9 cellular contexts compared by ENCODE assay signal in the genomic region with DNA sequence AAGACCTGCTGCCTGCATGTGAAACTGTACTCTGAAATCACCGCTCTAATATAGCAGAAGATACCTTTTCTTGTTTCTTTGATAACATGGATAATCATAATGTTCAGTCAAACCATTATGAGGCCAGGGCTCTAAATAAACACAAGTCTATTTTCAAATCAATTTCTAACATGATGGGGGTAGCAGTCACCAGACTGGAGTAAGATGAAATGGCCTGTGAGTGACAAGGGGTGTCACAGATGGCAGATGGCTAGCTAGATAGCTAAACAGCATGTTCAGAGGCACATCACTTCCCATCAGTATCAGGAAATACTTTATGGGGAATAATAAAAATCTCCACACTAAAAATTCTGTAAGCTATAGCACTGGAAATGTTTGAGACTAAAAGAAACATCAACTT. TPM values are rescaled to one million over a fixed set of nuclear protein-coding genes. Genes with fewer than 3 reads are reported as not detected.
DNase-seq lines count a peak whose midpoint lies in the region; ATAC-seq and TF ChIP-seq lines count a peak whose summit lies in the region.
"Had no signal": no experiment of that assay in that cellular context is flagged by ENCODE, and none has a peak within 500 bp of the region (broad histone marks: within the 10 kb centered on the region; RNA-seq: fewer than 3 reads in every experiment).

No MANE protein-coding gene starts in this region.

- H3K27me3 ChIP-seq in Loucy (ENCODE audit: insufficient read depth, low read length, poor library complexity, severe bottlenecking) = no peaks in the 10 kb centered on the region
- no peaks in the 10 kb centered on the region for H3K27me3 ChIP-seq in skeletal muscle satellite cell (ENCODE audit: control insufficient read depth, insufficient read depth, low read length)
- H3K27me3 ChIP-seq: heart left ventricle had no signal

- H2AFZ ChIP-seq in Loucy (ENCODE audit: low read length) = no peak overlapping the region

- H3K9me2 ChIP-seq in Loucy (replicated peaks; ENCODE audit: low read depth, low read length) = no peaks in the 10 kb centered on the region

- H3K36me3 ChIP-seq in Loucy (ENCODE audit: insufficient read depth, low read length) (no peaks in the 10 kb centered on the region), skeletal muscle satellite cell (ENCODE audit: insufficient read depth, low read length) (no peaks in the 10 kb centered on the region)
- H3K36me3 ChIP-seq: heart left ventricle had no signal

- H3K9ac ChIP-seq in Loucy (ENCODE audit: low read depth, low read length, poor library complexity, severe bottlenecking) (no peak overlapping the region), skeletal muscle satellite cell (ENCODE audit: low read depth, low read length) (no peak overlapping the region)

- H3K9me3 ChIP-seq in Loucy (ENCODE audit: insufficient read depth, low read depth, low read length) (no peaks in the 10 kb centered on the region), skeletal muscle satellite cell (replicated peaks; ENCODE audit: low read length) (no peaks in the 10 kb centered on the region)
- H3K9me3 ChIP-seq: heart left ventricle had no signal

- H3K4me3 ChIP-seq in Loucy (ENCODE audit: low read length, poor library complexity, severe bottlenecking) = no peak overlapping the region
- no peak overlapping the region for H3K4me3 ChIP-seq in skeletal muscle satellite cell (ENCODE audit: low read length)
- H3K4me3 ChIP-seq: heart left ventricle had no signal

- H3K4me1 ChIP-seq in Loucy (ENCODE audit: insufficient read depth, low read length, poor library complexity, severe bottlenecking) = peaks cover 44% of the 10 kb centered on the region
- H3K4me1 ChIP-seq in skeletal muscle satellite cell (ENCODE audit: control insufficient read depth, insufficient read depth, low read length) = peaks cover 24% of the 10 kb centered on the region

- peaks cover 93% of the 10 kb centered on the region for H3K79me2 ChIP-seq in Loucy (ENCODE audit: insufficient read depth, low read length)

- no peak for TF ChIP-seq CTCF in Loucy (conservative IDR thresholded peaks at IDR 0.05; ENCODE audit: low read length)

- no peak for DNase-seq in activated CD4-positive, CD25-positive, alpha-beta regulatory T cell treated with anti-CD3 and anti-CD28 coated beads, Interleukin-2, amount 50 U/mL, for 72 hours
- no peak for DNase-seq in central memory CD4-positive, alpha-beta T cell
- no peak for DNase-seq in pons (ENCODE audit: low spot score)
- DNase-seq in left cardiac atrium = no peak
- DNase-seq: heart left ventricle had no signal

- peak; percentile 15 to 21 for ATAC-seq in activated CD4-positive, CD25-positive, alpha-beta regulatory T cell treated with anti-CD3 and anti-CD28 coated beads, Interleukin-2, amount 50 U/mL, for 24 hours
- peak; percentile 31 for ATAC-seq in HG02588 (IDR thresholded peaks at IDR 0.05; ENCODE audit: unreplicated experiment)
- no peak for ATAC-seq in left cardiac atrium
- ATAC-seq: heart left ventricle had no signal

- H4K20me1 ChIP-seq in Loucy (ENCODE audit: insufficient read depth, low read length, poor library complexity, severe bottlenecking) = peaks cover 50% of the 10 kb centered on the region

- H3K4me2 ChIP-seq in Loucy (ENCODE audit: low read depth, low read length, poor library complexity, severe bottlenecking) (peak overlapping the region; percentile 30), skeletal muscle satellite cell (ENCODE audit: low read length) (peak overlapping the region; percentile 57)

- intact Hi-C loops in left cardiac atrium (cut with DNase I) = no loop called here

- H3F3A ChIP-seq in Loucy (ENCODE audit: low read depth) = 0 out of 2 replicates have a peak, but pooled peaks cover 4% of the 10 kb centered on the region

RNA-seq across cellular contexts. Expression of a gene that starts 14.0 kb away (rescaled TPM):
- 21.0 and 21.8 TPM in 2 replicates for total RNA-seq in skeletal muscle satellite cell (2012; rRNA removed)
- 10 to 100 TPM; 69.9 to 73.4 TPM for total RNA-seq in left cardiac atrium

RNA-seq across cellular contexts. Expression of a gene that starts 58.9 kb away (rescaled TPM):
- total RNA-seq in skeletal muscle satellite cell (2012; rRNA removed) = 11.4 and 13.9 TPM in 2 replicates
- 10 to 100 TPM; 18.7 to 20.1 TPM for total RNA-seq in left cardiac atrium

Comparison
In these comparisons a context has a peak if more than half of its experiments do, and no peak if none do; other contexts are left out.
1. ATAC-seq: peak in activated CD4-positive, CD25-positive, alpha-beta regulatory T cell treated with anti-CD3 and anti-CD28 coated beads, Interleukin-2, amount 50 U/mL, for 24 hours (2 of 2) and HG02588 (single experiment); none in left cardiac atrium (0 of 2).